In genomic region chr7:154880512-154880911, GRCh38 we compare ENCODE assay signal across 21 cellular contexts.
A peak's percentile ranks its signal among the peaks of the same experiment; 100 is the strongest.
DNase-seq lines count a peak whose midpoint lies in the region; ATAC-seq, FAIRE-seq and TF ChIP-seq lines count a peak whose summit lies in the region.
"Had no signal": no experiment of that assay in that cellular context is flagged by ENCODE, and none has a peak within 500 bp of the region (broad histone marks: within the 10 kb centered on the region; RNA-seq: fewer than 3 reads in every experiment).

No MANE protein-coding gene starts in this region.

- H3K27ac Mint-ChIP-seq in brain (peak overlapping the region in 4 of 5 experiments; percentile 34 to 95 (median 70)), neural crest cell (ENCODE audit: unreplicated experiment) (peak overlapping the region; percentile 57)
- H3K27ac Mint-ChIP-seq: CD4-positive, CD25-positive, alpha-beta regulatory T cell; CD8-positive, alpha-beta memory T cell; IgD-negative memory B cell had no signal

- 72% methylated on average over 9 of the region's 9 CpGs for WGBS in HepG2 (ENCODE audit: low lambda C conversion rate)
- 84% methylated on average over 8 of the region's 9 CpGs for WGBS in right lobe of liver (ENCODE audit: insufficient coverage, low coverage, low lambda C conversion rate, missing lambda C conversion rate)

- no peak for TF ChIP-seq RAD21 in HepG2 (CRISPR knock-in tag; IDR thresholded peaks at IDR 0.05)

- no peak overlapping the region for H3K9ac ChIP-seq in HepG2 (ENCODE audit: insufficient read depth, low read depth, low read length)
- H3K9ac ChIP-seq: GM23248 had no signal

- H3K36me3 Mint-ChIP-seq in brain (no peaks in the 10 kb centered on the region), neural crest cell (ENCODE audit: low read depth) (no peaks in the 10 kb centered on the region)
- H3K36me3 Mint-ChIP-seq: CD4-positive, CD25-positive, alpha-beta regulatory T cell; CD8-positive, alpha-beta memory T cell; IgD-negative memory B cell had no signal

- H3K9me3 Mint-ChIP-seq in brain = no peaks in the 10 kb centered on the region
- H3K9me3 Mint-ChIP-seq in neural crest cell = no peaks in the 10 kb centered on the region
- H3K9me3 Mint-ChIP-seq: CD8-positive, alpha-beta memory T cell; IgD-negative memory B cell had no signal

- no peaks in the 10 kb centered on the region for H3K4me1 ChIP-seq in HepG2 (ENCODE audit: insufficient read depth, low read length)
- no peaks in the 10 kb centered on the region for H3K4me1 ChIP-seq in right lobe of liver
- H3K4me1 ChIP-seq: BE2C had no signal

- H3K27ac ChIP-seq in HepG2 (ENCODE audit: extremely low read length, insufficient read depth, low read length) = no peak overlapping the region
- no peak overlapping the region for H3K27ac ChIP-seq in right lobe of liver
- no peak overlapping the region for H3K27ac ChIP-seq in caudate nucleus (ENCODE audit: low read depth, low read length)
- H3K27ac ChIP-seq: GM23248, HL-60 had no signal

- TF ChIP-seq POLR2A in HepG2 (IDR thresholded peaks at IDR 0.05; ENCODE audit: insufficient read depth in 1 of 2, low read depth in 2 of 2, low read length in 2 of 2) (no peak), right lobe of liver (IDR thresholded peaks at IDR 0.05) (no peak)

- H3K4me1 Mint-ChIP-seq in brain (peaks cover 39% of the 10 kb centered on the region), neural crest cell (peaks cover 16% of the 10 kb centered on the region)
- H3K4me1 Mint-ChIP-seq: CD4-positive, CD25-positive, alpha-beta regulatory T cell; CD8-positive, alpha-beta memory T cell; IgD-negative memory B cell had no signal

- POLR2A ChIA-PET in HepG2 (lab: Yijun Ruan, JAX) = no interaction called here

- in situ Hi-C loops in HepG2 (cut with HindIII; ENCODE audit: extremely low pct_ligation_motif_present, low pct_unique_long_range_greater_than_20kb) = no loop called here

- H3K4me3 Mint-ChIP-seq in brain (no peak overlapping the region), neural crest cell (no peak overlapping the region)
- H3K4me3 Mint-ChIP-seq: CD4-positive, CD25-positive, alpha-beta regulatory T cell; CD8-positive, alpha-beta memory T cell; IgD-negative memory B cell had no signal

- FAIRE-seq in HepG2 (lab: Jason Lieb, UNC) = no peak
- FAIRE-seq: GM12892, GM18507, H54 had no signal

- DNase-seq in HepG2 (ENCODE audit: low spot score) (no peak), right lobe of liver (no peak), neural crest cell (ENCODE audit: low read depth, low spot score) (no peak), caudate nucleus (lab: John Stamatoyannopoulos, UW) (no peak), epidermal melanocyte (ENCODE audit: insufficient read length, low spot score) (no peak)
- DNase-seq: ACHN; BE2C; CD4-positive, CD25-positive, alpha-beta regulatory T cell; CD8-positive, alpha-beta memory T cell; COR-L47; DMS 273 treated with DMSO at 0.1 percent for 48 hours; DMS53; GDM1; GM23248; HCEC 1CT had no signal

- H3K4me2 ChIP-seq in HepG2 (ENCODE audit: low read depth, low read length) = no peak overlapping the region

- ATAC-seq in HepG2 (no peak), right lobe of liver (no peak)

- CTCF ChIA-PET in HepG2 (lab: Yijun Ruan, JAX; ENCODE audit: low intra/inter-chr PET ratio, low total read pairs) = no interaction called here

- H3K27me3 ChIP-seq in HepG2 (ENCODE audit: control insufficient read depth in 1 of 2, insufficient read depth in 2 of 2, low read length in 2 of 2) (peaks cover 3 to 35% of the 10 kb centered on the region in 2 experiments; a peak in 3 of 5 replicates), right lobe of liver (no peaks in the 10 kb centered on the region)
- H3K27me3 ChIP-seq: BE2C had no signal

- TF ChIP-seq CTCF in HepG2 (CRISPR knock-in tag; IDR thresholded peaks at IDR 0.05) (no peak), right lobe of liver (IDR thresholded peaks at IDR 0.05) (no peak), brain (conservative IDR thresholded peaks at IDR 0.05) (no peak), neural crest cell (conservative IDR thresholded peaks at IDR 0.05) (no peak)

- H3K4me3 ChIP-seq in HepG2 (replicated peaks in 1 of 3; ENCODE audit: insufficient read depth in 1 of 3, low read depth in 2 of 3, low read length in 3 of 3) = no peak overlapping the region
- H3K4me3 ChIP-seq in right lobe of liver = no peak overlapping the region
- H3K4me3 ChIP-seq: GM23248 had no signal

- no TSS peak for BruUV-seq in HepG2 (replicated peaks; lab: Mats Ljungman, UMichigan)

- H3K36me3 ChIP-seq in HepG2 (replicated peaks in 1 of 2; ENCODE audit: control insufficient read depth in 1 of 2, insufficient read depth in 2 of 2, low read length in 2 of 2) (no peaks in the 10 kb centered on the region), right lobe of liver (no peaks in the 10 kb centered on the region)
- H3K36me3 ChIP-seq: BE2C had no signal

- intact Hi-C loops in HepG2 (cut with micrococcal nuclease; ENCODE audit: unreplicated experiment) (no loop called here), right lobe of liver (cut with DNase I) (no loop called here)

- H2AFZ ChIP-seq in HepG2 (ENCODE audit: low read length) = no peak overlapping the region
- H2AFZ ChIP-seq: GM23248 had no signal

- no peak for TF ChIP-seq EP300 in HepG2 (IDR thresholded peaks at IDR 0.05; ENCODE audit: low read depth in 2 of 2, low read length in 2 of 2)
- TF ChIP-seq EP300 in HepG2 (CRISPR knock-in tag; IDR thresholded peaks at IDR 0.05; ENCODE audit: borderline replicate concordance) = no peak

- H4K20me1 ChIP-seq in HepG2 (ENCODE audit: insufficient read depth, low read length) = no peaks in the 10 kb centered on the region

- H3K79me2 ChIP-seq in HepG2 (ENCODE audit: insufficient read depth, low read length) = no peaks in the 10 kb centered on the region

- H3K27me3 Mint-ChIP-seq in brain (no peaks in the 10 kb centered on the region), neural crest cell (ENCODE audit: low read depth) (peaks cover 3% of the 10 kb centered on the region)
- H3K27me3 Mint-ChIP-seq: CD4-positive, CD25-positive, alpha-beta regulatory T cell; IgD-negative memory B cell had no signal

- H3K9me3 ChIP-seq in HepG2 (ENCODE audit: low read length) (peaks cover 11% of the 10 kb centered on the region), right lobe of liver (no peaks in the 10 kb centered on the region)
- H3K9me3 ChIP-seq: BE2C had no signal

TF ChIP-seq in HepG2, 621 proteins besides CTCF, POLR2A, EP300 and RAD21:
- no peak for TF ChIP-seq ARHGAP35 (CRISPR knock-in tag; IDR thresholded peaks at IDR 0.05; ENCODE audit: borderline replicate concordance)
- peak; percentile 87 to 93 for TF ChIP-seq MAFK (conservative IDR thresholded peaks at IDR 0.05 in 1 of 2, IDR thresholded peaks at IDR 0.05 in 1 of 2; ENCODE audit: low read length in 2 of 2)
- TF ChIP-seq MAFF (IDR thresholded peaks at IDR 0.05; ENCODE audit: low read depth, low read length) = peak; percentile 92
